In the genomic region with DNA sequence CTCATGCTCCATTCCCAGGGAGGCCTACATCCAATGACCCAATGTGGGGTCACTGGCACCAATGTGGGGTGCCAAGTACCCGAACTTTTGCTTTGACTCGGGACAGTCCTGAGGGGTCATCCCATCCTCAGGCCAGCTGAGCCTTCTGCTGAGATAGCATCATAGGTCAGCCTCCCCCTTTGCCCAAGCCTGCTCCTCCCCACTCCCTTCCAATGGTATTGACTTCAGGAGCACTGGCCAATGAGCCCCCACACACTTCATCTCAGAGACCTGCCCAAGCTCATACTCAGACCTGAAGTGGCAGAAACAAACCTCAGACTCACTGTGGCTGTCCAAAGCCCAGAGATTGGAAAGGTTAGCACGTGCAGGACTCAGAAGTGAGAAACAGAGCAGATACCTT, we compare ENCODE assay signal across 3 cellular contexts. TPM values are rescaled to one million over a fixed set of nuclear protein-coding genes. Genes with fewer than 3 reads are reported as not detected.
"Had no signal": no experiment of that assay in that cellular context is flagged by ENCODE, and none has a peak within 500 bp of the region (broad histone marks: within the 10 kb centered on the region; RNA-seq: fewer than 3 reads in every experiment).

No MANE protein-coding gene starts in this region.

RNA-seq across cellular contexts. Expression of a gene that starts 36.1 kb away (rescaled TPM):
- total RNA-seq: M059J, Right ventricle myocardium superior, SJSA1 had no signal
